Comparison of ENCODE assay signal across 15 cellular contexts in genomic region chr3:193975072-193975535, GRCh38.
DNase-seq lines count a peak whose midpoint lies in the region; ATAC-seq and TF ChIP-seq lines count a peak whose summit lies in the region.
"Had no signal": no experiment of that assay in that cellular context is flagged by ENCODE, and none has a peak within 500 bp of the region (broad histone marks: within the 10 kb centered on the region; RNA-seq: fewer than 3 reads in every experiment).

No MANE protein-coding gene starts in this region.

- no peak overlapping the region for H3K27ac ChIP-seq in gastrocnemius medialis
- no peak overlapping the region for H3K27ac ChIP-seq in PC-3 (ENCODE audit: low read length)
- H3K27ac ChIP-seq: ovary, thoracic aorta had no signal

- H3K4me3 ChIP-seq in gastrocnemius medialis (no peak overlapping the region), PC-3 (ENCODE audit: low read length) (no peak overlapping the region)
- H3K4me3 ChIP-seq: ovary, thoracic aorta had no signal

- BruUV-seq in Calu3 (replicated peaks; lab: Mats Ljungman, UMichigan) (no TSS peak), PC-3 (replicated peaks; lab: Mats Ljungman, UMichigan) (no TSS peak)

- TF ChIP-seq POLR2A in gastrocnemius medialis (IDR thresholded peaks at IDR 0.05) = no peak

- H3K4me2 ChIP-seq in PC-3 (ENCODE audit: low read length) = no peak overlapping the region

- H3K79me2 ChIP-seq in PC-3 (ENCODE audit: low read length) = no peaks in the 10 kb centered on the region

- ATAC-seq in gastrocnemius medialis = no peak
- ATAC-seq in omental fat pad (ENCODE audit: low FRiP score) = no peak
- ATAC-seq in PC-3 = no peak

- H3K4me1 Mint-ChIP-seq in Calu3 (ENCODE audit: low read depth, unreplicated experiment) = peaks cover 55% of the 10 kb centered on the region
- H3K4me1 Mint-ChIP-seq in endothelial cell (ENCODE audit: unreplicated experiment) = peaks cover 46% of the 10 kb centered on the region
- peaks cover 75% of the 10 kb centered on the region for H3K4me1 Mint-ChIP-seq in nephron

- peaks cover 6% of the 10 kb centered on the region for H3F3A ChIP-seq in PC-3 (ENCODE audit: low read length, unreplicated experiment)

- H3K9me3 Mint-ChIP-seq in Calu3 (ENCODE audit: low read depth, unreplicated experiment) = no peaks in the 10 kb centered on the region
- H3K9me3 Mint-ChIP-seq in endothelial cell (ENCODE audit: unreplicated experiment) = no peaks in the 10 kb centered on the region
- H3K9me3 Mint-ChIP-seq in nephron = no peaks in the 10 kb centered on the region
- H3K9me3 Mint-ChIP-seq: memory B cell had no signal

- H3K36me3 Mint-ChIP-seq in Calu3 (ENCODE audit: insufficient read depth, unreplicated experiment) (no peaks in the 10 kb centered on the region), endothelial cell (ENCODE audit: low read depth, unreplicated experiment) (no peaks in the 10 kb centered on the region), nephron (ENCODE audit: low read depth) (no peaks in the 10 kb centered on the region)
- H3K36me3 Mint-ChIP-seq: memory B cell had no signal

- no peak overlapping the region for H2AFZ ChIP-seq in PC-3 (ENCODE audit: low read length)

- H3K4me3 Mint-ChIP-seq in Calu3 (ENCODE audit: low read depth, unreplicated experiment) = no peak overlapping the region
- no peak overlapping the region for H3K4me3 Mint-ChIP-seq in endothelial cell (ENCODE audit: unreplicated experiment)
- no peak overlapping the region for H3K4me3 Mint-ChIP-seq in nephron
- H3K4me3 Mint-ChIP-seq: memory B cell had no signal

- no peaks in the 10 kb centered on the region for H3K9me2 ChIP-seq in PC-3 (replicated peaks; ENCODE audit: low read length)

- H3K4me1 ChIP-seq in gastrocnemius medialis = peaks cover 4 to 22% of the 10 kb centered on the region in 2 donors
- peaks cover 32% of the 10 kb centered on the region for H3K4me1 ChIP-seq in PC-3 (ENCODE audit: insufficient read depth, low read length)

- H3K9ac ChIP-seq in PC-3 (ENCODE audit: low read length) = no peak overlapping the region

- H3K36me3 ChIP-seq in gastrocnemius medialis = no peaks in the 10 kb centered on the region
- no peaks in the 10 kb centered on the region for H3K36me3 ChIP-seq in PC-3 (ENCODE audit: low read depth, low read length)
- H3K36me3 ChIP-seq: ovary, thoracic aorta had no signal

- no peaks in the 10 kb centered on the region for H3K27me3 ChIP-seq in gastrocnemius medialis
- no peaks in the 10 kb centered on the region for H3K27me3 ChIP-seq in PC-3 (ENCODE audit: low read length)
- H3K27me3 ChIP-seq: ovary had no signal

- intact Hi-C loops in Calu3 (cut with micrococcal nuclease; ENCODE audit: unreplicated experiment) = no loop called here
- intact Hi-C loops in gastrocnemius medialis (cut with DNase I; ENCODE audit: low total_unique reads) = no loop called here
- intact Hi-C loops in PC-3 (cut with micrococcal nuclease) = no loop called here

- H3K27ac Mint-ChIP-seq in Calu3 (ENCODE audit: unreplicated experiment) (peak overlapping the region; percentile 14), endothelial cell (ENCODE audit: unreplicated experiment) (peak overlapping the region; percentile 92), nephron (peak overlapping the region in 2 of 3 experiments; percentile 66 to 75)
- H3K27ac Mint-ChIP-seq: memory B cell had no signal

- no peaks in the 10 kb centered on the region for H4K20me1 ChIP-seq in PC-3 (ENCODE audit: low read length)

- H3K9me3 ChIP-seq in gastrocnemius medialis (no peaks in the 10 kb centered on the region), PC-3 (ENCODE audit: low read length) (no peaks in the 10 kb centered on the region)
- H3K9me3 ChIP-seq: ovary, thoracic aorta had no signal

- POLR2A ChIA-PET in PC-3 (lab: Charles Lee; ENCODE audit: unreplicated experiment) = interaction anchor here (0.9 kb wide), 1 partner anchor 160 kb away, joined by 5 read pairs; no protein-coding TSS in a partner anchor

- H3K27me3 Mint-ChIP-seq in Calu3 (ENCODE audit: unreplicated experiment) = no peaks in the 10 kb centered on the region
- peaks cover 7% of the 10 kb centered on the region for H3K27me3 Mint-ChIP-seq in endothelial cell (ENCODE audit: unreplicated experiment)
- H3K27me3 Mint-ChIP-seq in nephron (ENCODE audit: low read depth) = peaks cover 52% of the 10 kb centered on the region

- DNase-seq in Calu3 (peak; percentile 51), NCI-H146 (lab: John Stamatoyannopoulos, UW) (peak; percentile 74), endothelial cell (ENCODE audit: low spot score) (peak; percentile 21), NCI-H1105 treated with DMSO at 0.1 percent for 48 hours (lab: John Stamatoyannopoulos, UW) (no peak), gastrocnemius medialis (no peak), omental fat pad (ENCODE audit: low spot score) (no peak), PC-3 (no peak)
- DNase-seq: cortex of kidney, DMS79 treated with DMSO at 0.1 percent for 48 hours, NCI-H1048, NCI-H524 treated with DMSO at 0.1 percent for 48 hours had no signal

- in situ Hi-C loops in gastrocnemius medialis (cut with MboI; ENCODE audit: low sequenced_read_pairs in 4 of 4) = loop anchor here in 2 of 4 donors (25.0 kb wide), 2 partner anchors 162 to 188 kb away; partner anchors contain the start of gene HES1 (in 1 of the 2)

- TF ChIP-seq CTCF in Calu3 (IDR thresholded peaks at IDR 0.05; ENCODE audit: unreplicated experiment) = no peak
- no peak for TF ChIP-seq CTCF in endothelial cell (IDR thresholded peaks at IDR 0.05; ENCODE audit: unreplicated experiment)
- TF ChIP-seq CTCF in nephron (IDR thresholded peaks at IDR 0.05; ENCODE audit: unreplicated experiment in 3 of 3) = no peak
- TF ChIP-seq CTCF in gastrocnemius medialis (IDR thresholded peaks at IDR 0.05 in 4 of 5, conservative IDR thresholded peaks at IDR 0.05 in 1 of 5) = no peak
- TF ChIP-seq CTCF in omental fat pad (IDR thresholded peaks at IDR 0.05) = no peak
- TF ChIP-seq CTCF in PC-3 (conservative IDR thresholded peaks at IDR 0.05; ENCODE audit: low read depth, low read length) = no peak

- CTCF ChIA-PET in Calu3 (lab: Charles Lee) = no interaction called here
- CTCF ChIA-PET in PC-3 (lab: Charles Lee) = no interaction called here

Comparison
In these comparisons a context has a peak if more than half of its experiments do, and no peak if none do; other contexts are left out.
1. DNase-seq: peak in Calu3 (single experiment), NCI-H146 (single experiment) and endothelial cell (single experiment); none in NCI-H1105 treated with DMSO at 0.1 percent for 48 hours (single experiment), gastrocnemius medialis (0 of 2), omental fat pad (single experiment) and PC-3 (single experiment).
2. H3K27ac Mint-ChIP-seq: peak in every context shown above with its lines; median percentile 92 in endothelial cell; 70 in nephron; 14 in Calu3.